ENCODE assay signal across 28 cellular contexts in the genomic region with DNA sequence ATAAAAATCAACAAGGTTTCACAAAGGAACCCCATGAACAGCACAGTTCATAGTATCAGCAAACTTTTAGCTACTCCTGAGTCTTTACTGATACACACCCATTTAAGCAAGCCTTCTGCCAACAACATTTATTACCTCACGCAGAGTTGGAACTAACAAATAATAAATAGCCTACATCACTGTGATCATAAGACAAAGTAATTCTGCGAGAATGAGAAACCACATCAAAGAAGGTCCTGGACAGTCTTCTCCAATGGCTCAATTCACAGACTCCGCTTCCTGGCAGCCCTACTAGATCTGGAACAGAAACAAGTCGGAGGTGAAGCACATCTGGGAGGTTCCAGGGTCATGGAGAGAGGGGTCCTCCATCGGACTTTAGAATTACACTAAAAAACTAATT. TPM values are rescaled to one million over a fixed set of nuclear protein-coding genes. Genes with fewer than 3 reads are reported as not detected.
"Had no signal": no experiment of that assay in that cellular context is flagged by ENCODE, and none has a peak within 500 bp of the region (broad histone marks: within the 10 kb centered on the region; RNA-seq: fewer than 3 reads in every experiment).

No MANE protein-coding gene starts in this region.

- ATAC-seq: heart right ventricle; lower lobe of right lung; natural killer cell treated with Interleukin-12 subunit alpha and Interleukin-12 subunit beta and Interleukin-15 and Interleukin-18, amount 100 ng/mL, for 72 hours had no signal

- H3K27ac Mint-ChIP-seq: dendritic cell treated with granulocyte-macrophage colony-stimulating factor and Interleukin-4, amounts not matched to agents 40 ng/mL and 50 ng/mL, for 4 days; neural progenitor cell; progenitor cell of endocrine pancreas; stimulated activated effector memory CD8-positive, alpha-beta T cell treated with anti-CD3 and anti-CD28 coated beads, Interleukin-12 subunit alpha, Interleukin-12 subunit beta, amount 100 ng/mL, for 72 hours had no signal

- H3K27ac ChIP-seq: esophagus squamous epithelium, heart right ventricle, left ventricle myocardium inferior, lower lobe of right lung, neural progenitor cell, pancreas, right lobe of liver, testis, transverse colon had no signal

- H3K4me3 Mint-ChIP-seq: central memory CD8-positive, alpha-beta T cell; dendritic cell treated with granulocyte-macrophage colony-stimulating factor and Interleukin-4, amounts not matched to agents 40 ng/mL and 50 ng/mL, for 4 days; immature natural killer cell; memory B cell; natural killer cell treated with Interleukin-12 subunit alpha and Interleukin-12 subunit beta and Interleukin-15 and Interleukin-18, amount 100 ng/mL, for 72 hours; neural progenitor cell; stimulated activated effector memory CD8-positive, alpha-beta T cell treated with anti-CD3 and anti-CD28 coated beads, Interleukin-12 subunit alpha, Interleukin-12 subunit beta, amount 100 ng/mL, for 72 hours; stimulated activated naive CD8-positive, alpha-beta T cell treated with anti-CD3 and anti-CD28 coated beads, Interleukin-15, amount 100 ng/mL, for 72 hours had no signal

- FAIRE-seq: colon, frontal cortex, keratinocyte, pancreas had no signal

- H3K9me3 Mint-ChIP-seq: central memory CD8-positive, alpha-beta T cell; dendritic cell treated with granulocyte-macrophage colony-stimulating factor and Interleukin-4, amounts not matched to agents 40 ng/mL and 50 ng/mL, for 4 days; immature natural killer cell; memory B cell; natural killer cell treated with Interleukin-12 subunit alpha and Interleukin-12 subunit beta and Interleukin-15 and Interleukin-18, amount 100 ng/mL, for 72 hours; neural progenitor cell; stimulated activated effector memory CD8-positive, alpha-beta T cell treated with anti-CD3 and anti-CD28 coated beads, Interleukin-12 subunit alpha, Interleukin-12 subunit beta, amount 100 ng/mL, for 72 hours; stimulated activated naive CD8-positive, alpha-beta T cell treated with anti-CD3 and anti-CD28 coated beads, Interleukin-15, amount 100 ng/mL, for 72 hours had no signal

- H3K36me3 ChIP-seq: left ventricle myocardium inferior, lower lobe of right lung, neural progenitor cell, pancreas, right lobe of liver had no signal

- H3K4me2 ChIP-seq: neural progenitor cell had no signal

- H3K4me1 ChIP-seq: lower lobe of right lung, neural progenitor cell, right lobe of liver, testis had no signal

- H3K4me1 Mint-ChIP-seq: central memory CD8-positive, alpha-beta T cell; stimulated activated effector memory CD8-positive, alpha-beta T cell treated with anti-CD3 and anti-CD28 coated beads, Interleukin-12 subunit alpha, Interleukin-12 subunit beta, amount 100 ng/mL, for 72 hours had no signal

- H3K27me3 Mint-ChIP-seq: dendritic cell treated with granulocyte-macrophage colony-stimulating factor and Interleukin-4, amounts not matched to agents 40 ng/mL and 50 ng/mL, for 4 days; memory B cell; natural killer cell treated with Interleukin-12 subunit alpha and Interleukin-12 subunit beta and Interleukin-15 and Interleukin-18, amount 100 ng/mL, for 72 hours; progenitor cell of endocrine pancreas; stimulated activated naive CD8-positive, alpha-beta T cell treated with anti-CD3 and anti-CD28 coated beads, Interleukin-15, amount 100 ng/mL, for 72 hours had no signal

- DNase-seq: esophagus squamous epithelium; heart right ventricle; immature natural killer cell; left ventricle myocardium inferior; lower lobe of right lung; midbrain; nucleus accumbens; pancreas; right lobe of liver; stimulated activated CD4-positive, alpha-beta T cell treated with anti-CD3 and anti-CD28 coated beads, Interleukin-4, amount 100 ng/mL, for 1 hour; stimulated activated CD8-positive, alpha-beta memory T cell treated with anti-CD3 and anti-CD28 coated beads, Interleukin-4, amount 100 ng/mL, for 48 hours; stimulated activated naive CD8-positive, alpha-beta T cell treated with anti-CD3 and anti-CD28 coated beads, Interleukin-15, amount 100 ng/mL, for 72 hours; testis; transverse colon had no signal

- H2AFZ ChIP-seq: neural progenitor cell had no signal

- H3K9me3 ChIP-seq: esophagus squamous epithelium, heart right ventricle, left ventricle myocardium inferior, lower lobe of right lung, pancreas, right lobe of liver, testis, transverse colon had no signal

- H3K36me3 Mint-ChIP-seq: immature natural killer cell; natural killer cell treated with Interleukin-12 subunit alpha and Interleukin-12 subunit beta and Interleukin-15 and Interleukin-18, amount 100 ng/mL, for 72 hours; stimulated activated effector memory CD8-positive, alpha-beta T cell treated with anti-CD3 and anti-CD28 coated beads, Interleukin-12 subunit alpha, Interleukin-12 subunit beta, amount 100 ng/mL, for 72 hours had no signal

- H3K9ac ChIP-seq: neural progenitor cell had no signal

- H3K4me3 ChIP-seq: esophagus squamous epithelium, heart right ventricle, left ventricle myocardium inferior, lower lobe of right lung, neural progenitor cell, pancreas, right lobe of liver, testis, transverse colon had no signal

- H3K27me3 ChIP-seq: esophagus squamous epithelium, heart right ventricle, neural progenitor cell, pancreas, right lobe of liver, testis, transverse colon had no signal

RNA-seq across cellular contexts. Expression of gene LDHAL6B, which starts 37.0 kb away (rescaled TPM):
- total RNA-seq: epithelial cell of proximal tubule; esophagus squamous epithelium; frontal cortex; heart right ventricle; left ventricle myocardium inferior; lower lobe of right lung; natural killer cell treated with Interleukin-12 subunit alpha and Interleukin-12 subunit beta and Interleukin-15 and Interleukin-18, amount 100 ng/mL, for 72 hours; pancreas; progenitor cell of endocrine pancreas; renal cortical epithelial cell; right lobe of liver; subcutaneous adipose tissue; transverse colon; ureter had no signal
- polyA plus RNA-seq: heart right ventricle, immature natural killer cell, keratinocyte, pancreas had no signal
